11 cellular contexts compared by ENCODE assay signal in the genomic region with DNA sequence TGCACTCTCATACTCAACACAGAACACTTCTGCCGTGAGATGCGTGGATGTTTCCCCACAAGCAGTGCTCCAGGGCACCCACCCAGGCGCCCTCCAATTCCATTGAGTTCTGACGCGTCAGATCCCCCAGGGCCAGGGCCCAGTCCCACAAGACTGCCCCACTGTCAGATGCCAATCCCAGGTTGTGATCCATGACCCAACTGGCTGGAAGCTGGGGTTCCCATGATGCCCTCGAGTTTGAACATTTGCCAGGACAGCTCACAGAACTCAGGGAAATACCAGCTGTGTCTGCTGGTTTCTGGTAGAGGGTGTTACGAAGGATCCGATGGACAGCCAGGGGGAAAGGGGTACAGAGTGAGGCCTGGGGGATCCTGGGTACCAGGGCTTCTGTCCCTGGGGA. TPM values are rescaled to one million over a fixed set of nuclear protein-coding genes. Genes with fewer than 3 reads are reported as not detected.
DNase-seq lines count a peak whose midpoint lies in the region; ATAC-seq and TF ChIP-seq lines count a peak whose summit lies in the region.
"Had no signal": no experiment of that assay in that cellular context is flagged by ENCODE, and none has a peak within 500 bp of the region (broad histone marks: within the 10 kb centered on the region; RNA-seq: fewer than 3 reads in every experiment).

No MANE protein-coding gene starts in this region.

- peak overlapping the region; percentile 42; the same call in 1 of the 2 replicates for H3K27ac Mint-ChIP-seq in HFFc6

- no peak for ATAC-seq in GM21423 (IDR thresholded peaks at IDR 0.05; ENCODE audit: unreplicated experiment)

- no peak for TF ChIP-seq CTCF in HFFc6 (IDR thresholded peaks at IDR 0.05)
- no peak for TF ChIP-seq CTCF in lower leg skin (IDR thresholded peaks at IDR 0.05)

- no peaks in the 10 kb centered on the region for H3K36me3 Mint-ChIP-seq in HFFc6 (ENCODE audit: low read depth)

- WGBS in lower leg skin, 2 donors: 37 to 38% methylated on average over 8 of the region's 8 CpGs

- DNase-seq in AG20443 (ENCODE audit: low spot score) (peak; percentile 37), HFFc6 (no peak), epidermal melanocyte (ENCODE audit: insufficient read length, low spot score) (peak; percentile 73), midbrain (lab: John Stamatoyannopoulos, UW) (peak; percentile 63), RPMI8226 (no peak), lower leg skin (ENCODE audit: low spot score in 2 of 2) (no peak), NCI-H1048 (lab: John Stamatoyannopoulos, UW) (no peak)
- DNase-seq: activated T-cell treated with anti-CD3 and anti-CD28 coated beads, Interleukin-2, amount 50 U/mL, for 48 hours; NCI-H774; T-helper 9 cell had no signal

- H3K9me3 Mint-ChIP-seq in HFFc6: no peaks in the 10 kb centered on the region

- intact Hi-C loops in lower leg skin (cut with DNase I; ENCODE audit: low total_unique reads): no loop called here

- peaks cover 13% of the 10 kb centered on the region for H3K4me1 Mint-ChIP-seq in HFFc6 (ENCODE audit: low read depth)

- TF ChIP-seq POLR2A in lower leg skin (IDR thresholded peaks at IDR 0.05): no peak

- H3K4me3 ChIP-seq in lower leg skin (ENCODE audit: low read depth, poor library complexity, severe bottlenecking): no peak overlapping the region

- no peaks in the 10 kb centered on the region for H3K27me3 Mint-ChIP-seq in HFFc6 (ENCODE audit: insufficient read depth)

- no peak overlapping the region for H3K4me3 Mint-ChIP-seq in HFFc6

RNA-seq across cellular contexts. Expression of a gene that starts 58.4 kb away (rescaled TPM):
- total RNA-seq in HFFc6 (2021; fragmentation: NEBNext Ultra II Directional; extraction: Animal tissue kit (Norgen Biotek cat#: 25700)): 100 to 1,000 TPM in 2 of 6 experiments, 10 to 100 TPM in 4; 94.6 to 114 (median 97.8) TPM
- total RNA-seq in lower leg skin: 10 to 100 TPM; 32.1 to 58.8 (median 48.7) TPM

Comparison
In these comparisons a context has a peak if more than half of its experiments do, and no peak if none do; other contexts are left out.
1. DNase-seq: peak in AG20443 (single experiment), epidermal melanocyte (single experiment) and midbrain (single experiment); none in HFFc6 (single experiment), RPMI8226 (single experiment), lower leg skin (0 of 2) and NCI-H1048 (single experiment).